In the genomic region with DNA sequence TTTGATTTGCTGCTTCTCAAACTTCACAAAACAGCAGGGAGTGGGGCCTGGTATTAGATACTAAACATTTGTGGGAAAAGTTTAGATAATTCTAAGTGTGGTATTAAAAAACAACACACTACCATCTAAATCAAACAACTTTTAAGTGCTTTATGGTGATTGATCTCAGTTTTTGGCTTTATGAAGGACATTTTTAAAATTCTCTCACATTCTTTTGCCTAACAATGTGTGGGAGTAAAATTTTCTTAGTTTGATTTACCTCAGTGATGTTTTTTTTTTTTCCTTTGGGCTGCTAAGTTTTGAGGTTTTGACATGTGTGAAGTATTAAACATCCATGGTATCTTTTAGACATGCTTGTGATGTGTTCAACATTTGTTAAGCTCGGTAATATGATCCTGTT, we compare ENCODE assay signal across 21 cellular contexts.
DNase-seq lines count a peak whose midpoint lies in the region; ATAC-seq and TF ChIP-seq lines count a peak whose summit lies in the region.
"Had no signal": no experiment of that assay in that cellular context is flagged by ENCODE, and none has a peak within 500 bp of the region (broad histone marks: within the 10 kb centered on the region; RNA-seq: fewer than 3 reads in every experiment).

No MANE protein-coding gene starts in this region.

- no peaks in the 10 kb centered on the region for H3K27me3 ChIP-seq in neural progenitor cell
- H3K27me3 ChIP-seq: stomach had no signal

- H3K4me1 ChIP-seq in neural progenitor cell, result peaks cover 12% of the 10 kb centered on the region

- no TSS peak for BruUV-seq in Calu3 (replicated peaks; lab: Mats Ljungman, UMichigan)

- H3K4me3 Mint-ChIP-seq in neural progenitor cell (peak overlapping the region; percentile 73), Calu3 (ENCODE audit: low read depth, unreplicated experiment) (no peak overlapping the region)
- H3K4me3 Mint-ChIP-seq: activated naive CD8-positive, alpha-beta T cell treated with anti-CD3 and anti-CD28 coated beads, Interleukin-2, amount 50 U/mL, for 24 hours; WTC11 had no signal

- intact Hi-C loops in Calu3 (cut with micrococcal nuclease; ENCODE audit: unreplicated experiment), result no loop called here

- peaks cover 49% of the 10 kb centered on the region for H3K4me1 Mint-ChIP-seq in neural progenitor cell
- H3K4me1 Mint-ChIP-seq in Calu3 (ENCODE audit: low read depth, unreplicated experiment), result no peaks in the 10 kb centered on the region

- peaks cover 9% of the 10 kb centered on the region for H3F3A ChIP-seq in neural progenitor cell (ENCODE audit: low read depth)

- H4K20me1 ChIP-seq in neural progenitor cell (ENCODE audit: low read depth), result no peaks in the 10 kb centered on the region

- no peaks in the 10 kb centered on the region for H3K27me3 Mint-ChIP-seq in neural progenitor cell (ENCODE audit: insufficient read depth, low read depth)
- no peaks in the 10 kb centered on the region for H3K27me3 Mint-ChIP-seq in Calu3 (ENCODE audit: unreplicated experiment)
- H3K27me3 Mint-ChIP-seq: activated naive CD8-positive, alpha-beta T cell treated with anti-CD3 and anti-CD28 coated beads, Interleukin-2, amount 50 U/mL, for 24 hours had no signal

- ATAC-seq in HG03095 (IDR thresholded peaks at IDR 0.05; ENCODE audit: unreplicated experiment), result no peak
- ATAC-seq: activated naive CD8-positive, alpha-beta T cell treated with anti-CD3 and anti-CD28 coated beads, Interleukin-2, amount 50 U/mL, for 24 hours; HepG2; WTC11 had no signal

- H3K27ac ChIP-seq in SK-N-MC (peak overlapping the region; percentile 38), neural progenitor cell (no peak overlapping the region)
- H3K27ac ChIP-seq: HL-60, stomach had no signal

- peak; percentile 61 for DNase-seq in AG10803 (ENCODE audit: low read depth)
- no peak for DNase-seq in SK-N-MC (ENCODE audit: low read depth, low spot score)
- DNase-seq in fibroblast of villous mesenchyme (ENCODE audit: low read depth), result peak; percentile 24
- DNase-seq in neural progenitor cell (ENCODE audit: low spot score), result no peak
- DNase-seq in NCI-H446 treated with DMSO at 0.1 percent for 48 hours (lab: John Stamatoyannopoulos, UW), result no peak
- DNase-seq in Calu3, result no peak
- DNase-seq in NCI-H1694 (lab: John Stamatoyannopoulos, UW), result no peak
- DNase-seq: activated CD4-positive, alpha-beta T cell treated with anti-CD3 and anti-CD28 coated beads, Interleukin-2, amount 50 U/mL, for 4 hours; activated naive CD8-positive, alpha-beta T cell treated with anti-CD3 and anti-CD28 coated beads, Interleukin-2, amount 50 U/mL, for 24 hours; COR-L47; foreskin fibroblast; hippocampal formation; mammary epithelial cell; NCI-H1092 treated with DMSO at 0.1 percent for 48 hours; NCI-H2081; NCI-H510A; stomach had no signal

- no peaks in the 10 kb centered on the region for H3K9me3 Mint-ChIP-seq in neural progenitor cell
- H3K9me3 Mint-ChIP-seq in Calu3 (ENCODE audit: low read depth, unreplicated experiment), result no peaks in the 10 kb centered on the region
- H3K9me3 Mint-ChIP-seq: activated naive CD8-positive, alpha-beta T cell treated with anti-CD3 and anti-CD28 coated beads, Interleukin-2, amount 50 U/mL, for 24 hours; WTC11 had no signal

- H3K4me3 ChIP-seq in AG10803 (ENCODE audit: low read length), result no peak overlapping the region
- H3K4me3 ChIP-seq in SK-N-MC, result peak overlapping the region; percentile 9; the same call in 1 of the 2 replicates
- H3K4me3 ChIP-seq in fibroblast of villous mesenchyme (ENCODE audit: low read depth, low read length), result no peak overlapping the region
- H3K4me3 ChIP-seq in neural progenitor cell, result no peak overlapping the region

- H3K9me3 ChIP-seq in SK-N-MC (ENCODE audit: low read depth, low read length), result no peaks in the 10 kb centered on the region
- H3K9me3 ChIP-seq in neural progenitor cell (ENCODE audit: low read depth), result no peaks in the 10 kb centered on the region
- H3K9me3 ChIP-seq: stomach had no signal

- no peak overlapping the region for H2AFZ ChIP-seq in neural progenitor cell (replicated peaks)

- H3K36me3 Mint-ChIP-seq in neural progenitor cell, result no peaks in the 10 kb centered on the region
- no peaks in the 10 kb centered on the region for H3K36me3 Mint-ChIP-seq in Calu3 (ENCODE audit: insufficient read depth, unreplicated experiment)
- H3K36me3 Mint-ChIP-seq: WTC11 had no signal

- H3K79me2 ChIP-seq in neural progenitor cell (ENCODE audit: low read depth), result no peaks in the 10 kb centered on the region

- H3K4me2 ChIP-seq in neural progenitor cell, result no peak overlapping the region

- TF ChIP-seq CTCF in AG10803 (conservative IDR thresholded peaks at IDR 0.05; ENCODE audit: low read length) (no peak), fibroblast of villous mesenchyme (IDR thresholded peaks at IDR 0.05; ENCODE audit: insufficient read depth, low read depth, low read length) (no peak), neural progenitor cell (IDR thresholded peaks at IDR 0.05) (no peak), Calu3 (IDR thresholded peaks at IDR 0.05; ENCODE audit: unreplicated experiment) (no peak)

- CTCF ChIA-PET in Calu3 (lab: Charles Lee), result interaction anchor here (0.7 kb wide), 1 partner anchor 733 kb away, joined by 3 read pairs; no protein-coding TSS in a partner anchor

- 0 out of 2 replicates have a peak, but pooled peaks cover 6% of the 10 kb centered on the region for H3K36me3 ChIP-seq in SK-N-MC (ENCODE audit: insufficient read depth, low read length)
- no peaks in the 10 kb centered on the region for H3K36me3 ChIP-seq in neural progenitor cell
- H3K36me3 ChIP-seq: stomach had no signal

- H3K9ac ChIP-seq in SK-N-MC (ENCODE audit: insufficient read length) (peak overlapping the region; percentile 8), neural progenitor cell (no peak overlapping the region)

- H3K27ac Mint-ChIP-seq in neural progenitor cell (peak overlapping the region; percentile 70), Calu3 (ENCODE audit: unreplicated experiment) (no peak overlapping the region)
- H3K27ac Mint-ChIP-seq: activated naive CD8-positive, alpha-beta T cell treated with anti-CD3 and anti-CD28 coated beads, Interleukin-2, amount 50 U/mL, for 24 hours; WTC11 had no signal

Comparison
In these comparisons a context has a peak if more than half of its experiments do, and no peak if none do; other contexts are left out.
1. DNase-seq: peak in AG10803 (single experiment) and fibroblast of villous mesenchyme (single experiment); none in SK-N-MC (single experiment), neural progenitor cell (single experiment), NCI-H446 treated with DMSO at 0.1 percent for 48 hours (single experiment), Calu3 (single experiment) and NCI-H1694 (single experiment).